In genomic region chr17:64792276-64792675, GRCh38 we compare ENCODE assay signal across 8 cellular contexts.
DNase-seq lines count a peak whose midpoint lies in the region; ATAC-seq, FAIRE-seq and TF ChIP-seq lines count a peak whose summit lies in the region.
"Not testable (repeated sequence)": the region's sequence is repeated elsewhere in the genome, so short reads cannot be mapped to it uniquely, and the experiment has no call there.

No MANE protein-coding gene starts in this region.

- not testable (repeated sequence) for H3K36me3 ChIP-seq in GM23248 (ENCODE audit: low read depth); astrocyte (ENCODE audit: insufficient read depth, low read length); upper lobe of right lung

- not testable (repeated sequence) for H4K20me1 ChIP-seq in GM23248 (ENCODE audit: insufficient read depth); astrocyte (ENCODE audit: insufficient read depth, low read length)

- H3K4me3 ChIP-seq in GM23248; astrocyte (ENCODE audit: insufficient read depth, low read depth, low read length); upper lobe of right lung: not testable (repeated sequence)

- H3K4me2 ChIP-seq in GM23248 (ENCODE audit: unreplicated experiment), result not testable (repeated sequence)
- H3K4me2 ChIP-seq in astrocyte (ENCODE audit: low read length), result peak overlapping the region; percentile 48

- H3K9me2 ChIP-seq in GM23248 (ENCODE audit: insufficient read depth), result not testable (repeated sequence)

- CTCF ChIA-PET in RWPE1 (lab: Yijun Ruan, JAX), result not testable (repeated sequence)

- 93 to 97% methylated on average over 12 of the region's 12 CpGs for WGBS in GM23248 (ENCODE audit: low coverage in 1 of 2, low lambda C conversion rate in 2 of 2, missing lambda C conversion rate in 2 of 2), 2 experiments

- not testable (repeated sequence) for H3K9me3 Mint-ChIP-seq in astrocyte (ENCODE audit: unreplicated experiment); effector memory CD8-positive, alpha-beta T cell

- H3K4me1 Mint-ChIP-seq in astrocyte (ENCODE audit: low read depth, unreplicated experiment), result not testable (repeated sequence)
- peaks cover 16 to 19% of the 10 kb centered on the region in 2 donors for H3K4me1 Mint-ChIP-seq in effector memory CD8-positive, alpha-beta T cell (ENCODE audit: low read depth in 2 of 2)

- intact Hi-C loops in sciatic nerve (cut with DNase I); upper lobe of right lung (cut with DNase I): not testable (repeated sequence)

- FAIRE-seq in astrocyte (lab: Jason Lieb, UNC), result not testable (repeated sequence)

- 0 out of 2 replicates have a peak overlapping the region, but pooled peaks have one; percentile 45 for H3K27ac ChIP-seq in GM23248
- peak overlapping the region; percentile 91 for H3K27ac ChIP-seq in RWPE1
- H3K27ac ChIP-seq in astrocyte (ENCODE audit: low read depth, low read length), result not testable (repeated sequence)
- H3K27ac ChIP-seq in upper lobe of right lung, result peak overlapping the region; percentile 73

- not testable (repeated sequence) for H3K27me3 Mint-ChIP-seq in astrocyte (ENCODE audit: low read depth, unreplicated experiment); effector memory CD8-positive, alpha-beta T cell

- not testable (repeated sequence) for H2AFZ ChIP-seq in GM23248; astrocyte (ENCODE audit: low read depth, low read length)

- not testable (repeated sequence) for ATAC-seq in effector memory CD8-positive, alpha-beta T cell (replicated peaks); sciatic nerve; upper lobe of right lung

- POLR2A ChIA-PET in RWPE1 (lab: Yijun Ruan, JAX; ENCODE audit: low non-redundant PET), result not testable (repeated sequence)

- H3K36me3 Mint-ChIP-seq in astrocyte (ENCODE audit: low read depth, unreplicated experiment), result peaks cover 12% of the 10 kb centered on the region
- peaks cover 15% of the 10 kb centered on the region for H3K36me3 Mint-ChIP-seq in effector memory CD8-positive, alpha-beta T cell (ENCODE audit: insufficient read depth)

- not testable (repeated sequence) for H3K27me3 ChIP-seq in GM23248 (replicated peaks; ENCODE audit: insufficient read depth); astrocyte (ENCODE audit: insufficient read depth, low read length); upper lobe of right lung

- not testable (repeated sequence) for H3K79me2 ChIP-seq in GM23248 (ENCODE audit: insufficient read depth); astrocyte (ENCODE audit: insufficient read depth, low read length)

- peaks cover 18% of the 10 kb centered on the region for H3K4me1 ChIP-seq in GM23248 (ENCODE audit: insufficient read depth)
- H3K4me1 ChIP-seq in astrocyte (ENCODE audit: insufficient read depth, low read length), result not testable (repeated sequence)
- peaks cover 16% of the 10 kb centered on the region for H3K4me1 ChIP-seq in upper lobe of right lung

- H3K9me3 ChIP-seq in GM23248 (ENCODE audit: low read depth); astrocyte (ENCODE audit: insufficient read depth, low read depth, low read length); upper lobe of right lung: not testable (repeated sequence)

- H3F3A ChIP-seq in GM23248 (ENCODE audit: insufficient read depth), result not testable (repeated sequence)

- in situ Hi-C loops in GM23248 (cut with MboI), result not testable (repeated sequence)

- H3K27ac Mint-ChIP-seq in astrocyte (ENCODE audit: unreplicated experiment), result not testable (repeated sequence)
- H3K27ac Mint-ChIP-seq in effector memory CD8-positive, alpha-beta T cell, result peak overlapping the region; percentile 85 to 91

- H3K4me3 Mint-ChIP-seq in astrocyte (ENCODE audit: unreplicated experiment), result not testable (repeated sequence)
- H3K4me3 Mint-ChIP-seq in effector memory CD8-positive, alpha-beta T cell, result peak overlapping the region in 1 of 2 donors; percentile 66

- not testable (repeated sequence) for DNase-seq in GM23248; RWPE1 (ENCODE audit: low spot score); astrocyte (ENCODE audit: low read depth); effector memory CD8-positive, alpha-beta T cell
- peak; percentile 45 for DNase-seq in activated CD8-positive, alpha-beta memory T cell treated with anti-CD3 and anti-CD28 coated beads for 24 hours
- DNase-seq in islet precursor cell (peak; percentile 42), sciatic nerve (ENCODE audit: low spot score) (peak; percentile 40), upper lobe of right lung (peak; percentile 37)

- not testable (repeated sequence) for TF ChIP-seq CTCF in RWPE1 (conservative IDR thresholded peaks at IDR 0.05; ENCODE audit: low read depth); astrocyte (IDR thresholded peaks at IDR 0.05; ENCODE audit: insufficient read depth, low read depth, low read length); upper lobe of right lung (IDR thresholded peaks at IDR 0.05)

- not testable (repeated sequence) for H3K9ac ChIP-seq in GM23248; astrocyte (ENCODE audit: low read length)
